23 cellular contexts compared by ENCODE assay signal in genomic region chr6:97501875-97502274, GRCh38.
DNase-seq lines count a peak whose midpoint lies in the region; ATAC-seq and TF ChIP-seq lines count a peak whose summit lies in the region.
"Had no signal": no experiment of that assay in that cellular context is flagged by ENCODE, and none has a peak within 500 bp of the region (broad histone marks: within the 10 kb centered on the region; RNA-seq: fewer than 3 reads in every experiment).

No MANE protein-coding gene starts in this region.

- 24 to 33% methylated on average over 2 of the region's 2 CpGs for WGBS in GM23248 (ENCODE audit: low coverage in 1 of 2, low lambda C conversion rate in 2 of 2, missing lambda C conversion rate in 2 of 2), 2 experiments
- 42 to 57% (median 50%) methylated on average over 2 of the region's 2 CpGs for WGBS in adrenal gland, 4 donors

- CTCF ChIA-PET in CD8-positive, alpha-beta memory T cell (lab: Charles Lee) = no interaction called here

- no peaks in the 10 kb centered on the region for H3K36me3 Mint-ChIP-seq in CD8-positive, alpha-beta memory T cell
- H3K36me3 Mint-ChIP-seq: activated CD8-positive, alpha-beta memory T cell treated with anti-CD3 and anti-CD28 coated beads, Interleukin-2, amount 10 ng/mL, durations not matched to agents 7 days and 5 days; activated naive CD8-positive, alpha-beta T cell treated with anti-CD3 and anti-CD28 coated beads, Interleukin-2, amount 10 ng/mL, durations not matched to agents 7 days and 5 days; immature natural killer cell had no signal

- no peak for TF ChIP-seq CTCF in adrenal gland (IDR thresholded peaks at IDR 0.05)

- ATAC-seq in GM19452 (IDR thresholded peaks at IDR 0.05; ENCODE audit: unreplicated experiment) = no peak
- ATAC-seq: activated CD4-positive, alpha-beta T cell treated with anti-CD3 and anti-CD28 coated beads for 36 hours; activated CD8-positive, alpha-beta memory T cell treated with anti-CD3 and anti-CD28 coated beads, Interleukin-2, amount 10 ng/mL, durations not matched to agents 7 days and 5 days; activated T-helper 17 cell treated with anti-CD3 and anti-CD28 coated beads, Interleukin-2, amount 50 U/mL, for 72 hours; body of pancreas; left ventricle myocardium superior had no signal

- peaks cover 10% of the 10 kb centered on the region; the same call in 1 of the 2 replicates for H3K27me3 ChIP-seq in GM23248 (replicated peaks; ENCODE audit: insufficient read depth)
- no peaks in the 10 kb centered on the region for H3K27me3 ChIP-seq in CD8-positive, alpha-beta memory T cell (ENCODE audit: insufficient read depth, low read length, poor library complexity, severe bottlenecking)
- no peaks in the 10 kb centered on the region for H3K27me3 ChIP-seq in adrenal gland
- H3K27me3 ChIP-seq: body of pancreas, colonic mucosa, tibial artery had no signal

- no peaks in the 10 kb centered on the region for H3K4me1 ChIP-seq in GM23248 (ENCODE audit: insufficient read depth)
- no peaks in the 10 kb centered on the region for H3K4me1 ChIP-seq in CD8-positive, alpha-beta memory T cell (ENCODE audit: insufficient read depth, low read length)
- H3K4me1 ChIP-seq in adrenal gland (replicated peaks in 1 of 2) = no peaks in the 10 kb centered on the region
- H3K4me1 ChIP-seq: body of pancreas, Caco-2, colonic mucosa, tibial artery had no signal

- no peak for TF ChIP-seq POLR2A in adrenal gland (IDR thresholded peaks at IDR 0.05)

- H3K27me3 Mint-ChIP-seq in CD8-positive, alpha-beta memory T cell = peaks cover 1 to 16% of the 10 kb centered on the region in 2 donors

- no peaks in the 10 kb centered on the region for H4K20me1 ChIP-seq in GM23248 (ENCODE audit: insufficient read depth)

- no peak overlapping the region for H3K4me2 ChIP-seq in GM23248 (ENCODE audit: unreplicated experiment)

- no peaks in the 10 kb centered on the region for H3K9me2 ChIP-seq in GM23248 (ENCODE audit: insufficient read depth)

- H2AFZ ChIP-seq in GM23248 = no peak overlapping the region

- intact Hi-C loops in adrenal gland (cut with DNase I) = no loop called here

- H3F3A ChIP-seq in GM23248 (ENCODE audit: insufficient read depth) = no peaks in the 10 kb centered on the region

- no peak overlapping the region for H3K27ac ChIP-seq in GM23248
- no peak overlapping the region for H3K27ac ChIP-seq in CD8-positive, alpha-beta memory T cell (ENCODE audit: low read depth, low read length)
- H3K27ac ChIP-seq in adrenal gland = no peak overlapping the region
- H3K27ac ChIP-seq: body of pancreas, colonic mucosa, neutrophil, tibial artery had no signal

- H3K9ac ChIP-seq in GM23248 = no peak overlapping the region

- H3K9me3 ChIP-seq in GM23248 (ENCODE audit: low read depth) (no peaks in the 10 kb centered on the region), adrenal gland (replicated peaks in 1 of 3) (no peaks in the 10 kb centered on the region)
- no peaks in the 10 kb centered on the region for H3K9me3 ChIP-seq in CD8-positive, alpha-beta memory T cell (ENCODE audit: low read length)
- H3K9me3 ChIP-seq: body of pancreas, Caco-2, colonic mucosa, neutrophil, tibial artery had no signal

- H3K4me3 ChIP-seq in GM23248 (no peak overlapping the region), adrenal gland (no peak overlapping the region)
- no peak overlapping the region for H3K4me3 ChIP-seq in CD8-positive, alpha-beta memory T cell (ENCODE audit: low read length)
- H3K4me3 ChIP-seq: body of pancreas, colonic mucosa, tibial artery had no signal

- POLR2A ChIA-PET in CD8-positive, alpha-beta memory T cell (lab: Charles Lee) = no interaction called here

- H3K9me3 Mint-ChIP-seq in CD8-positive, alpha-beta memory T cell = peaks cover 0 to 2% (median 0%) of the 10 kb centered on the region in 5 donors
- H3K9me3 Mint-ChIP-seq: activated naive CD8-positive, alpha-beta T cell treated with anti-CD3 and anti-CD28 coated beads, Interleukin-2, amount 10 ng/mL, durations not matched to agents 7 days and 5 days; activated T-helper 17 cell treated with anti-CD3 and anti-CD28 coated beads, Interleukin-2, amount 50 U/mL, for 72 hours had no signal

- DNase-seq in GM23248 (peak; percentile 2), NAMALWA (ENCODE audit: low spot score) (peak; percentile 5), astrocyte of the hippocampus (ENCODE audit: low read depth, low spot score) (peak; percentile 30), pons (ENCODE audit: low spot score) (peak; percentile 40), adrenal gland (no peak)
- DNase-seq in CD8-positive, alpha-beta memory T cell = no peak
- DNase-seq: activated CD4-positive, alpha-beta T cell treated with anti-CD3 and anti-CD28 coated beads for 36 hours; activated CD8-positive, alpha-beta memory T cell treated with anti-CD3 and anti-CD28 coated beads, Interleukin-2, amount 10 ng/mL, durations not matched to agents 7 days and 5 days; activated naive CD8-positive, alpha-beta T cell treated with anti-CD3 and anti-CD28 coated beads, Interleukin-2, amount 10 ng/mL, durations not matched to agents 7 days and 5 days; body of pancreas; Caco-2; colonic mucosa; HCEC 1CT; immature natural killer cell; left ventricle myocardium superior; NCI-H1436; NCI-H345; small intestine; stimulated activated naive CD4-positive, alpha-beta T cell treated with Interleukin-2 at 50 U/mL for 16 hours; tibial artery had no signal

- no peaks in the 10 kb centered on the region for H3K4me1 Mint-ChIP-seq in CD8-positive, alpha-beta memory T cell
- H3K4me1 Mint-ChIP-seq: activated CD4-positive, alpha-beta T cell treated with anti-CD3 and anti-CD28 coated beads for 36 hours; activated CD8-positive, alpha-beta memory T cell treated with anti-CD3 and anti-CD28 coated beads, Interleukin-2, amount 10 ng/mL, durations not matched to agents 7 days and 5 days; activated T-helper 17 cell treated with anti-CD3 and anti-CD28 coated beads, Interleukin-2, amount 50 U/mL, for 72 hours; immature natural killer cell had no signal

- H3K79me2 ChIP-seq in GM23248 (ENCODE audit: insufficient read depth) = no peaks in the 10 kb centered on the region

- in situ Hi-C loops in GM23248 (cut with MboI) = no loop called here

- H3K36me3 ChIP-seq in GM23248 (ENCODE audit: low read depth) = no peaks in the 10 kb centered on the region
- H3K36me3 ChIP-seq in CD8-positive, alpha-beta memory T cell (ENCODE audit: insufficient read depth, low read length) = no peaks in the 10 kb centered on the region
- H3K36me3 ChIP-seq in adrenal gland (replicated peaks in 1 of 2) = no peaks in the 10 kb centered on the region
- H3K36me3 ChIP-seq: colonic mucosa, neutrophil, tibial artery had no signal

- no peak overlapping the region for H3K27ac Mint-ChIP-seq in CD8-positive, alpha-beta memory T cell
- H3K27ac Mint-ChIP-seq: activated CD4-positive, alpha-beta T cell treated with anti-CD3 and anti-CD28 coated beads for 36 hours; activated CD8-positive, alpha-beta memory T cell treated with anti-CD3 and anti-CD28 coated beads, Interleukin-2, amount 10 ng/mL, durations not matched to agents 7 days and 5 days; activated naive CD8-positive, alpha-beta T cell treated with anti-CD3 and anti-CD28 coated beads, Interleukin-2, amount 10 ng/mL, durations not matched to agents 7 days and 5 days; activated T-helper 17 cell treated with anti-CD3 and anti-CD28 coated beads, Interleukin-2, amount 50 U/mL, for 72 hours; immature natural killer cell had no signal

- no peak overlapping the region for H3K4me3 Mint-ChIP-seq in CD8-positive, alpha-beta memory T cell
- H3K4me3 Mint-ChIP-seq: activated CD4-positive, alpha-beta T cell treated with anti-CD3 and anti-CD28 coated beads for 36 hours; activated CD8-positive, alpha-beta memory T cell treated with anti-CD3 and anti-CD28 coated beads, Interleukin-2, amount 10 ng/mL, durations not matched to agents 7 days and 5 days; activated naive CD8-positive, alpha-beta T cell treated with anti-CD3 and anti-CD28 coated beads, Interleukin-2, amount 10 ng/mL, durations not matched to agents 7 days and 5 days; activated T-helper 17 cell treated with anti-CD3 and anti-CD28 coated beads, Interleukin-2, amount 50 U/mL, for 72 hours; immature natural killer cell had no signal

Comparison
In these comparisons a context has a peak if more than half of its experiments do, and no peak if none do; other contexts are left out.
1. DNase-seq: peak in GM23248 (single experiment), NAMALWA (single experiment), astrocyte of the hippocampus (single experiment) and pons (single experiment); none in CD8-positive, alpha-beta memory T cell (0 of 5) and adrenal gland (0 of 7).